Comparison of ENCODE assay signal across 8 cellular contexts in genomic region chr17:7233701-7234099, GRCh38. TPM values are rescaled to one million over a fixed set of nuclear protein-coding genes. Genes with fewer than 3 reads are reported as not detected.
DNase-seq lines count a peak whose midpoint lies in the region; ATAC-seq, FAIRE-seq and TF ChIP-seq lines count a peak whose summit lies in the region.

No MANE protein-coding gene starts in this region.

- RAD21 ChIA-PET in GM12878 (lab: Charles Lee; ENCODE audit: unreplicated experiment), result interaction anchor here (2.3 kb wide), 1 partner anchor 13 kb away, joined by 10 read pairs; no protein-coding TSS in a partner anchor

- H2AFZ ChIP-seq in GM12878 (ENCODE audit: control insufficient read depth, low read depth, low read length), result peak overlapping the region; percentile 74

- BruUV-seq in A673 (replicated peaks; lab: Mats Ljungman, UMichigan) (no TSS peak), GM12878 (replicated peaks; lab: Mats Ljungman, UMichigan) (no TSS peak)

- SMC1A ChIA-PET in GM12878 (lab: Charles Lee; ENCODE audit: uncharacterized antibody, unreplicated experiment), result interaction anchor here (1.0 to 2.1 kb wide), 3 partner anchors 9 to 16 kb away, joined by 3 to 13 read pairs (median 4); partner anchors contain the start of genes ACADVL, DLG4 and GABARAP

- peak; percentile 7 for ATAC-seq in HG02852 (IDR thresholded peaks at IDR 0.05; ENCODE audit: unreplicated experiment)
- ATAC-seq in GM12878, result peak; percentile 22
- ATAC-seq in GM18909 (IDR thresholded peaks at IDR 0.05; ENCODE audit: poor library complexity, unreplicated experiment), result no peak

- FAIRE-seq in GM12878 (lab: Jason Lieb, UNC), result no peak

- no peak for TF ChIP-seq CTCF in A673 (conservative IDR thresholded peaks at IDR 0.05; ENCODE audit: low read depth, low read length)
- TF ChIP-seq CTCF in GM12878 (IDR thresholded peaks at IDR 0.05 in 2 of 3, conservative IDR thresholded peaks at IDR 0.05 in 1 of 3; ENCODE audit: control insufficient read depth in 2 of 3, extremely low read depth in 1 of 3, insufficient read depth in 1 of 3, low read depth in 3 of 3, low read length in 3 of 3), result no peak
- TF ChIP-seq CTCF in liver (IDR thresholded peaks at IDR 0.05; ENCODE audit: low read depth, low read length, missing input control), result no peak
- TF ChIP-seq CTCF in tibial artery (IDR thresholded peaks at IDR 0.05), result no peak

- H3K36me3 ChIP-seq in A673 (ENCODE audit: insufficient read depth, low read length, poor library complexity, severe bottlenecking) (peaks cover 51% of the 10 kb centered on the region), GM12878 (ENCODE audit: control insufficient read depth in 2 of 2, insufficient read depth in 2 of 2, low read length in 1 of 2) (peaks cover 12 to 21% of the 10 kb centered on the region in 2 experiments), liver (ENCODE audit: control insufficient read depth in 4 of 4, insufficient read depth in 3 of 4, low read depth in 1 of 4, low read length in 3 of 4) (peaks cover 14 to 31% (median 17%) of the 10 kb centered on the region in 4 donors), tibial artery (peaks cover 15 to 38% (median 31%) of the 10 kb centered on the region in 3 donors)

- H3K4me1 ChIP-seq in A673 (ENCODE audit: insufficient read depth, low read length, poor library complexity, severe bottlenecking) (peaks cover 26% of the 10 kb centered on the region), GM12878 (ENCODE audit: control insufficient read depth, insufficient read depth, low read length) (peaks cover 20% of the 10 kb centered on the region), liver (ENCODE audit: control insufficient read depth in 4 of 4, insufficient read depth in 4 of 4, low read length in 3 of 4) (peaks cover 4 to 49% (median 34%) of the 10 kb centered on the region in 4 donors), tibial artery (peaks cover 0 to 53% (median 33%) of the 10 kb centered on the region in 4 donors)

- no peaks in the 10 kb centered on the region for H3K27me3 ChIP-seq in A673 (replicated peaks; ENCODE audit: insufficient read depth, low read depth, low read length, poor library complexity)
- no peaks in the 10 kb centered on the region for H3K27me3 ChIP-seq in GM12878 (replicated peaks in 1 of 2; ENCODE audit: control insufficient read depth in 2 of 2, insufficient read depth in 2 of 2, low read length in 1 of 2)
- no peaks in the 10 kb centered on the region for H3K27me3 ChIP-seq in liver (ENCODE audit: control insufficient read depth in 4 of 4, insufficient read depth in 4 of 4, low read length in 3 of 4)
- no peaks in the 10 kb centered on the region for H3K27me3 ChIP-seq in tibial artery

- no peak for TF ChIP-seq POLR2A in GM12878 (IDR thresholded peaks at IDR 0.05; ENCODE audit: low read depth, low read length)

- H3K9me3 ChIP-seq in A673 (ENCODE audit: low read depth, low read length, poor library complexity, severe bottlenecking), result no peaks in the 10 kb centered on the region
- no peaks in the 10 kb centered on the region for H3K9me3 ChIP-seq in GM12878 (replicated peaks; ENCODE audit: control insufficient read depth, insufficient read depth, low read length)
- H3K9me3 ChIP-seq in liver (ENCODE audit: control insufficient read depth in 4 of 4, low read length in 3 of 4), result no peaks in the 10 kb centered on the region
- H3K9me3 ChIP-seq in tibial artery, result no peaks in the 10 kb centered on the region

- H3K27ac ChIP-seq in A673 (ENCODE audit: low read depth, low read length, poor library complexity, severe bottlenecking), result peak overlapping the region; percentile 83
- peak overlapping the region; percentile 86 for H3K27ac ChIP-seq in GM12878 (ENCODE audit: control insufficient read depth, insufficient read depth)
- H3K27ac ChIP-seq in liver (ENCODE audit: low read depth in 1 of 2, low read length in 2 of 2), result peak overlapping the region; percentile 89 to 90
- H3K27ac ChIP-seq in tibial artery, result peak overlapping the region; percentile 81 to 88

- CTCF ChIA-PET in A673 (lab: Charles Lee) (interaction anchor here (1.1 kb wide), 1 partner anchor 63 kb away, joined by 3 read pairs; no protein-coding TSS in a partner anchor), GM12878 (lab: Yijun Ruan, JAX) (interaction anchor here (1.5 to 6.6 kb wide), 3 partner anchors 9 to 62 kb away, joined by 3 to 50 read pairs (median 4); partner anchors contain the start of genes ACADVL, DLG4 and GABARAP)

- no peak for TF ChIP-seq EP300 in GM12878 (IDR thresholded peaks at IDR 0.05; ENCODE audit: borderline replicate concordance in 1 of 2, control insufficient read depth in 1 of 2, low read depth in 2 of 2, low read length in 2 of 2)

- H3K4me2 ChIP-seq in GM12878 (ENCODE audit: control insufficient read depth, insufficient read depth), result peak overlapping the region; percentile 91

- DNase-seq in A673 (ENCODE audit: low spot score), result peak; percentile 65
- DNase-seq in GM12878 (ENCODE audit: low read depth, low spot score), result no peak
- DNase-seq in tibial artery, result no peak
- no peak for DNase-seq in SK-N-DZ (ENCODE audit: low spot score)
- DNase-seq in retina, result no peak

- under 1% methylated on average over 9 of the region's 9 CpGs for whole genome bisulfite sequencing in GM12878 (ENCODE audit: insufficient coverage, insufficient replicate concordance, low lambda C conversion rate, missing lambda C conversion rate)
- WGBS in liver, result 1% methylated on average over 9 of the region's 9 CpGs

- H4K20me1 ChIP-seq in GM12878 (ENCODE audit: control insufficient read depth, insufficient read depth), result no peaks in the 10 kb centered on the region

- POLR2A ChIA-PET in A673 (lab: Charles Lee; ENCODE audit: low non-redundant PET) (interaction anchor here (0.6 to 1.0 kb wide), 3 partner anchors 11 to 19 kb away, joined by 3 to 5 read pairs (median 3); partner anchors contain the start of gene DLG4), GM12878 (lab: Charles Lee) (interaction anchor here (1.0 to 5.1 kb wide), 6 partner anchors 8 to 18 kb away, joined by 3 to 60 read pairs (median 7); partner anchors contain the start of genes ACADVL, DLG4 and GABARAP)

- peak overlapping the region; percentile 95 for H3K9ac ChIP-seq in GM12878 (ENCODE audit: control insufficient read depth, insufficient read depth, low read length)
- peak overlapping the region; percentile 21 to 50 for H3K9ac ChIP-seq in liver (ENCODE audit: low read depth in 1 of 2, low read length in 2 of 2)

- TF ChIP-seq RAD21 in GM12878 (IDR thresholded peaks at IDR 0.05; ENCODE audit: insufficient read depth, low read depth, low read length), result no peak
- no peak for TF ChIP-seq RAD21 in liver (IDR thresholded peaks at IDR 0.05)

- H3K79me2 ChIP-seq in GM12878 (ENCODE audit: control insufficient read depth, insufficient read depth, low read length), result peaks cover 52% of the 10 kb centered on the region

- in situ Hi-C loops in GM12878 (cut with MboI), result no loop called here

- intact Hi-C loops in A673 (cut with micrococcal nuclease; ENCODE audit: unreplicated experiment) (no loop called here), GM12878 (cut with micrococcal nuclease; ENCODE audit: unreplicated experiment) (no loop called here), tibial artery (cut with DNase I; ENCODE audit: low total_unique reads) (no loop called here)

- H3K4me3 ChIP-seq in A673 (ENCODE audit: low read depth, low read length, poor library complexity, severe bottlenecking) (peak overlapping the region; percentile 78), GM12878 (peak overlapping the region; percentile 84), liver (ENCODE audit: low read depth in 1 of 3, low read length in 3 of 3) (peak overlapping the region; percentile 71 to 98 (median 87)), tibial artery (peak overlapping the region; percentile 78 to 92)

RNA-seq across cellular contexts. Expression of gene DVL2, which starts 0.6 kb away (rescaled TPM):
- total RNA-seq in A673 (2021) (133 and 139 TPM in 2 replicates), GM12878 (2014; rRNA removed) (33.0 and 37.6 TPM in 2 replicates), GM12878 (2014; rRNA removed; fragmentation: Illumina TruSeq; extraction: Trizol) (15.4 and 16.7 TPM in 2 replicates), GM12878 (2021) (40.0 and 44.8 TPM in 2 replicates), liver (10 to 100 TPM; 16.7 to 24.5 TPM)
- total RNA-seq in GM12878 (2013; cell fraction: nucleolus; rRNA removed), result 83.1 and 91.9 TPM in 2 replicates
- polyA plus RNA-seq in GM12878 (2011; ENCODE audit: low read depth), result 11.7 TPM
- polyA plus RNA-seq in GM12878 (2011; rRNA removed) (2.2 and 5.3 TPM in 2 replicates), GM12878 (2014; fragmentation: Illumina TruSeq; extraction: Trizol) (5.1 and 21.2 TPM in 2 replicates), GM12878 (2014; fragmentation: Nextera tagmentation; extraction: Ambion mirVana) (1 to 10 TPM in 1 of 2 experiments, under 1 TPM in 1; 0.97 to 2.7 TPM), GM12878 (2014; rRNA removed) (29.9 and 31.3 TPM in 2 replicates), GM12878 (2016; fragmentation: Nextera tagmentation; extraction: Ambion mirVana) (10 to 100 TPM; 25.3 to 30.4 TPM), liver (1 to 10 TPM; 3.4 to 5.9 TPM)
- polyA plus RNA-seq in GM12878 (2011; cell fraction: cytosol; rRNA removed), result 6.1 TPM in 2 replicates
- 30.0 and 46.5 TPM in 2 replicates for polyA plus RNA-seq in GM12878 (2011; cell fraction: nucleus; rRNA removed)
- polyA plus RNA-seq in GM12878 (2012), result 29.2 and 31.4 TPM in 2 replicates
- 15.7 and 21.8 TPM in 2 replicates for polyA minus RNA-seq in GM12878 (2011; rRNA and poly(A)+ RNA removed)
- polyA minus RNA-seq in GM12878 (2011; cell fraction: cytosol; rRNA and poly(A)+ RNA removed), result 9.1 and 10.9 TPM in 2 replicates
- polyA minus RNA-seq in GM12878 (2011; cell fraction: nucleus; rRNA and poly(A)+ RNA removed), result 23.8 and 45.4 TPM in 2 replicates
- 95.7 and 109 TPM in 2 replicates for polyA plus RNA-seq in SK-N-DZ (2014; cell fraction: cytosol; rRNA removed)
- polyA plus RNA-seq in SK-N-DZ (2014; cell fraction: nucleus; rRNA removed), result 147 and 150 TPM in 2 replicates

RNA-seq across cellular contexts. Expression of gene PHF23, which starts 5.6 kb away (rescaled TPM):
- total RNA-seq in A673 (2021), result 84.0 and 85.1 TPM in 2 replicates
- total RNA-seq in GM12878 (2013; cell fraction: nucleolus; rRNA removed), result 10.6 and 11.8 TPM in 2 replicates
- total RNA-seq in GM12878 (2014; rRNA removed), result 35.7 and 38.0 TPM in 2 replicates
- total RNA-seq in GM12878 (2014; rRNA removed; fragmentation: Illumina TruSeq; extraction: Trizol), result 35.6 and 37.5 TPM in 2 replicates
- 34.0 and 39.2 TPM in 2 replicates for total RNA-seq in GM12878 (2021)
- polyA plus RNA-seq in GM12878 (2011; ENCODE audit: low read depth), result 22.1 TPM
- 21.7 and 29.7 TPM in 2 replicates for polyA plus RNA-seq in GM12878 (2011; rRNA removed)
- 27.3 and 27.9 TPM in 2 replicates for polyA plus RNA-seq in GM12878 (2011; cell fraction: cytosol; rRNA removed)
- 15.7 and 19.7 TPM in 2 replicates for polyA plus RNA-seq in GM12878 (2011; cell fraction: nucleus; rRNA removed)
- polyA plus RNA-seq in GM12878 (2012), result 25.1 and 26.9 TPM in 2 replicates
- 72.7 and 84.8 TPM in 2 replicates for polyA plus RNA-seq in GM12878 (2014; fragmentation: Illumina TruSeq; extraction: Trizol)
- polyA plus RNA-seq in GM12878 (2014; fragmentation: Nextera tagmentation; extraction: Ambion mirVana), result 10 to 100 TPM in 1 of 2 experiments, 1 to 10 TPM in 1; 8.2 to 17.7 TPM
- polyA plus RNA-seq in GM12878 (2014; rRNA removed), result 38.1 and 41.6 TPM in 2 replicates
- 10 to 100 TPM; 26.4 to 31.1 TPM for polyA plus RNA-seq in GM12878 (2016; fragmentation: Nextera tagmentation; extraction: Ambion mirVana)
- 20.7 and 28.0 TPM in 2 replicates for polyA minus RNA-seq in GM12878 (2011; rRNA and poly(A)+ RNA removed)
- 12.2 and 13.2 TPM in 2 replicates for polyA minus RNA-seq in GM12878 (2011; cell fraction: cytosol; rRNA and poly(A)+ RNA removed)
- polyA minus RNA-seq in GM12878 (2011; cell fraction: nucleus; rRNA and poly(A)+ RNA removed), result 6.8 and 8.7 TPM in 2 replicates
- 10 to 100 TPM; 14.6 to 15.8 TPM for total RNA-seq in liver
- polyA plus RNA-seq in liver, result 10 to 100 TPM; 14.0 to 18.3 TPM
- 42.8 and 51.6 TPM in 2 replicates for polyA plus RNA-seq in SK-N-DZ (2014; cell fraction: cytosol; rRNA removed)
- 17.6 and 24.2 TPM in 2 replicates for polyA plus RNA-seq in SK-N-DZ (2014; cell fraction: nucleus; rRNA removed)

RNA-seq across cellular contexts. Expression of gene GABARAP, which starts 8.5 kb away (rescaled TPM):
- total RNA-seq in A673 (2021) (296 and 314 TPM in 2 replicates), GM12878 (2014; rRNA removed) (127 and 134 TPM in 2 replicates), GM12878 (2014; rRNA removed; fragmentation: Illumina TruSeq; extraction: Trizol) (157 and 164 TPM in 2 replicates), GM12878 (2021) (256 and 259 TPM in 2 replicates), liver (10 to 100 TPM; 74.4 to 88.4 TPM)
- total RNA-seq in GM12878 (2013; cell fraction: nucleolus; rRNA removed), result 11.4 and 13.4 TPM in 2 replicates
- polyA plus RNA-seq in GM12878 (2011; ENCODE audit: low read depth), result 230 TPM
- polyA plus RNA-seq in GM12878 (2011; rRNA removed) (187 and 223 TPM in 2 replicates), GM12878 (2014; fragmentation: Illumina TruSeq; extraction: Trizol) (613 and 739 TPM in 2 replicates), GM12878 (2014; fragmentation: Nextera tagmentation; extraction: Ambion mirVana) (100 to 1,000 TPM; 314 to 340 TPM), GM12878 (2014; rRNA removed) (236 and 238 TPM in 2 replicates), GM12878 (2016; fragmentation: Nextera tagmentation; extraction: Ambion mirVana) (100 to 1,000 TPM; 433 to 444 TPM), liver (100 to 1,000 TPM; 322 to 489 TPM)
- 230 and 389 TPM in 2 replicates for polyA plus RNA-seq in GM12878 (2011; cell fraction: cytosol; rRNA removed)
- polyA plus RNA-seq in GM12878 (2011; cell fraction: nucleus; rRNA removed), result 97.8 and 122 TPM in 2 replicates
- polyA plus RNA-seq in GM12878 (2012), result 348 and 349 TPM in 2 replicates
- polyA minus RNA-seq in GM12878 (2011; rRNA and poly(A)+ RNA removed), result 144 and 161 TPM in 2 replicates
- 52.9 and 65.4 TPM in 2 replicates for polyA minus RNA-seq in GM12878 (2011; cell fraction: cytosol; rRNA and poly(A)+ RNA removed)
- polyA minus RNA-seq in GM12878 (2011; cell fraction: nucleus; rRNA and poly(A)+ RNA removed), result 29.0 and 33.7 TPM in 2 replicates
- 211 and 240 TPM in 2 replicates for polyA plus RNA-seq in SK-N-DZ (2014; cell fraction: cytosol; rRNA removed)
- 119 and 142 TPM in 2 replicates for polyA plus RNA-seq in SK-N-DZ (2014; cell fraction: nucleus; rRNA removed)

RNA-seq across cellular contexts. Expression of gene ACADVL, which starts 14.0 kb away (rescaled TPM):
- total RNA-seq in A673 (2021) (425 and 509 TPM in 2 replicates), GM12878 (2014; rRNA removed) (138 and 165 TPM in 2 replicates), GM12878 (2014; rRNA removed; fragmentation: Illumina TruSeq; extraction: Trizol) (97.1 and 99.0 TPM in 2 replicates), GM12878 (2021) (182 and 196 TPM in 2 replicates), liver (1,000 to 10,000 TPM in 1 of 2 donors, 100 to 1,000 TPM in 1; 185 to 1,110 TPM)
- total RNA-seq in GM12878 (2013; cell fraction: nucleolus; rRNA removed), result 287 and 321 TPM in 2 replicates
- 379 TPM for polyA plus RNA-seq in GM12878 (2011; ENCODE audit: low read depth)
- polyA plus RNA-seq in GM12878 (2011; rRNA removed) (150 and 232 TPM in 2 replicates), GM12878 (2014; fragmentation: Illumina TruSeq; extraction: Trizol) (86.8 and 137 TPM in 2 replicates), GM12878 (2014; fragmentation: Nextera tagmentation; extraction: Ambion mirVana) (10 to 100 TPM; 25.4 to 73.1 TPM), GM12878 (2014; rRNA removed) (212 and 221 TPM in 2 replicates), GM12878 (2016; fragmentation: Nextera tagmentation; extraction: Ambion mirVana) (100 to 1,000 TPM; 204 to 225 TPM), liver (1,000 to 10,000 TPM; 1,107 to 1,301 TPM)
- 247 and 317 TPM in 2 replicates for polyA plus RNA-seq in GM12878 (2011; cell fraction: cytosol; rRNA removed)
- 3,310 and 3,575 TPM in 2 replicates for polyA plus RNA-seq in GM12878 (2011; cell fraction: nucleus; rRNA removed)
- polyA plus RNA-seq in GM12878 (2012), result 351 and 464 TPM in 2 replicates
- polyA minus RNA-seq in GM12878 (2011; rRNA and poly(A)+ RNA removed), result 82.7 and 156 TPM in 2 replicates
- 56.9 and 61.9 TPM in 2 replicates for polyA minus RNA-seq in GM12878 (2011; cell fraction: cytosol; rRNA and poly(A)+ RNA removed)
- 240 and 270 TPM in 2 replicates for polyA minus RNA-seq in GM12878 (2011; cell fraction: nucleus; rRNA and poly(A)+ RNA removed)
- 161 and 169 TPM in 2 replicates for polyA plus RNA-seq in SK-N-DZ (2014; cell fraction: cytosol; rRNA removed)
- polyA plus RNA-seq in SK-N-DZ (2014; cell fraction: nucleus; rRNA removed), result 2,152 and 2,253 TPM in 2 replicates

RNA-seq across cellular contexts. Expression of gene DLG4, which starts 14.1 kb away (rescaled TPM):
- total RNA-seq in A673 (2021), result 74.7 and 86.6 TPM in 2 replicates
- 24.4 and 31.0 TPM in 2 replicates for total RNA-seq in GM12878 (2013; cell fraction: nucleolus; rRNA removed)
- 1.4 and 2.3 TPM in 2 replicates for total RNA-seq in GM12878 (2014; rRNA removed)
- 1.3 and 1.9 TPM in 2 replicates for total RNA-seq in GM12878 (2014; rRNA removed; fragmentation: Illumina TruSeq; extraction: Trizol)
- 3.1 and 4.2 TPM in 2 replicates for total RNA-seq in GM12878 (2021)
- polyA plus RNA-seq in GM12878 (2011; ENCODE audit: low read depth), result 2.7 TPM
- polyA plus RNA-seq in GM12878 (2011; rRNA removed), result 2.8 and 2.9 TPM in 2 replicates
- polyA plus RNA-seq in GM12878 (2011; cell fraction: cytosol; rRNA removed), result 3.1 TPM in 2 replicates
- 21.5 and 23.6 TPM in 2 replicates for polyA plus RNA-seq in GM12878 (2011; cell fraction: nucleus; rRNA removed)
- polyA plus RNA-seq in GM12878 (2012), result 5.2 and 5.9 TPM in 2 replicates
- polyA plus RNA-seq in GM12878 (2014; fragmentation: Illumina TruSeq; extraction: Trizol), result 0.68 and 2.1 TPM in 2 replicates
- polyA plus RNA-seq in GM12878 (2014; fragmentation: Nextera tagmentation; extraction: Ambion mirVana), result under 1 TPM; 0.07 to 0.43 TPM
- 2.6 and 4.1 TPM in 2 replicates for polyA plus RNA-seq in GM12878 (2014; rRNA removed)
- polyA plus RNA-seq in GM12878 (2016; fragmentation: Nextera tagmentation; extraction: Ambion mirVana), result under 1 TPM; 0.10 to 0.29 TPM
- polyA minus RNA-seq in GM12878 (2011; rRNA and poly(A)+ RNA removed), result 3.1 and 3.7 TPM in 2 replicates
- polyA minus RNA-seq in GM12878 (2011; cell fraction: cytosol; rRNA and poly(A)+ RNA removed), result 0.94 TPM in 1 of 2 replicates, not detected in the other
- polyA minus RNA-seq in GM12878 (2011; cell fraction: nucleus; rRNA and poly(A)+ RNA removed), result 5.2 and 6.0 TPM in 2 replicates
- 1 to 10 TPM; 2.1 to 5.7 TPM for total RNA-seq in liver
- 1 to 10 TPM in 1 of 2 donors, under 1 TPM in 1; 0.40 to 1.6 TPM for polyA plus RNA-seq in liver
- polyA plus RNA-seq in SK-N-DZ (2014; cell fraction: cytosol; rRNA removed), result 61.1 and 67.3 TPM in 2 replicates
- polyA plus RNA-seq in SK-N-DZ (2014; cell fraction: nucleus; rRNA removed), result 117 and 125 TPM in 2 replicates
